ENCODE assay signal across 8 cellular contexts in the genomic region with DNA sequence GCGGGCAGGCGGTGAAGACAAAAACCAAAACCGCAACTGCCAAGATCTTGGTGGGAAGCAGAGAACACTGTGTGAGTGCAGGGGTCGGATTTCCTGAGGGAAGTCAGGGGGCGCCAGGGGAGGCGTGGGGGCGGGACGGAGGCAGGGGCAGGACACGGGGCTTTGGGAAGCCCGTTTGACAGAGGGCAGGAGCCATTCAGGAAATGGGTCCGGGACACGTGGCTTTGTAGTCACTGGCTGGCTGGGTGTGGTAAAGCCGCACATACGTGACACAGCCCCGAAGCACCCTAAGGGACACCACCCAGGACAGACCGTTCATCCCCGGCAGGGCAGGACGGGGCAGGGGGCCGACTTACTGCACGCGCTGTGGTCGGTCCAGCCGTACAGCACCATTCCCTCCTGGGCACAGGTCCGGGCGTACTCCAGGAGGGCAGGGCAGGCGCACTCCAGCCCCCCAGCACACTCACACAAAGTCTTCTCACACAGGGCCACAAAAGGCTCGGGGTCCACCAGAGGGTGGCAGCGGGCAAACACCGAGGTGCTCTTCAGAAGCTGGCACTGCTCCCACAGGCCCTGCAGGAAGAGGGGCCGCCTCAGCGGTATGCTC. TPM values are rescaled to one million over a fixed set of nuclear protein-coding genes. Genes with fewer than 3 reads are reported as not detected.
DNase-seq lines count a peak whose midpoint lies in the region; ATAC-seq, FAIRE-seq and TF ChIP-seq lines count a peak whose summit lies in the region.

No MANE protein-coding gene starts in this region.

- H3K4me3 ChIP-seq in HEK293 (ENCODE audit: low read depth, low read length), result no peak overlapping the region

- H3K27ac ChIP-seq in HEK293 (ENCODE audit: extremely low read depth, low read depth, low read length), result no peak overlapping the region

- no peak for TF ChIP-seq POLR2A in GM12892 (IDR thresholded peaks at IDR 0.05; ENCODE audit: low read depth, low read length)

- no peaks in the 10 kb centered on the region for H3K36me3 ChIP-seq in HEK293 (ENCODE audit: control insufficient read depth in 2 of 2, insufficient read depth in 1 of 2, low read length in 2 of 2)

- DNase-seq in activated T-cell treated with anti-CD3 and anti-CD28 coated beads for 48 hours (ENCODE audit: low read depth) (peak; percentile 42), iPS-NIHi11 (ENCODE audit: low spot score) (peak; percentile 63), A172 (ENCODE audit: low spot score) (no peak), GM12892 (ENCODE audit: insufficient read length) (no peak)
- peak; percentile 43 for DNase-seq in stimulated activated CD4-positive, alpha-beta T cell treated with anti-CD3 and anti-CD28 coated beads, Interleukin-4, amount 100 ng/mL, for 24 hours

- ATAC-seq in HG03460 (IDR thresholded peaks at IDR 0.05; ENCODE audit: unreplicated experiment) (no peak), GM21447 (IDR thresholded peaks at IDR 0.05; ENCODE audit: unreplicated experiment) (no peak)

- CTCF ChIA-PET in HEK293 (lab: Yijun Ruan, JAX), result interaction anchor here (0.7 to 1.5 kb wide), 2 partner anchors 154 to 210 kb away, joined by 4 to 5 read pairs; no protein-coding TSS in a partner anchor

- POLR2A ChIA-PET in HEK293 (lab: Yijun Ruan, JAX), result no interaction called here

- no peak for TF ChIP-seq CTCF in HEK293 (tag by site-specific recombination; IDR thresholded peaks at IDR 0.05)

- no peaks in the 10 kb centered on the region for H3K9me3 ChIP-seq in HEK293 (ENCODE audit: control insufficient read depth, insufficient read depth, low read depth, low read length)

- no peak for FAIRE-seq in GM12892 (lab: Jason Lieb, UNC)

- H3K4me1 ChIP-seq in HEK293 (ENCODE audit: control insufficient read depth, insufficient read depth, low read length), result no peaks in the 10 kb centered on the region

TF ChIP-seq in HEK293, 187 proteins besides CTCF, POLR2A, EP300 and RAD21:
- TF ChIP-seq ZNF701 (tag by site-specific recombination; IDR thresholded peaks at IDR 0.05) (no peak), SP7 (tag by site-specific recombination; IDR thresholded peaks at IDR 0.05) (no peak), ZFHX2 (tag by site-specific recombination; conservative IDR thresholded peaks at IDR 0.05) (peak; percentile 34), EGR2 (tag by site-specific recombination; IDR thresholded peaks at IDR 0.05; ENCODE audit: low read depth) (0 out of 2 replicates have a peak, but pooled peaks have one; percentile 30), ZNF155 (tag by site-specific recombination; IDR thresholded peaks at IDR 0.05) (no peak), ZFP37 (tag by site-specific recombination; IDR thresholded peaks at IDR 0.05) (no peak)
- TF ChIP-seq, protein P1, sequence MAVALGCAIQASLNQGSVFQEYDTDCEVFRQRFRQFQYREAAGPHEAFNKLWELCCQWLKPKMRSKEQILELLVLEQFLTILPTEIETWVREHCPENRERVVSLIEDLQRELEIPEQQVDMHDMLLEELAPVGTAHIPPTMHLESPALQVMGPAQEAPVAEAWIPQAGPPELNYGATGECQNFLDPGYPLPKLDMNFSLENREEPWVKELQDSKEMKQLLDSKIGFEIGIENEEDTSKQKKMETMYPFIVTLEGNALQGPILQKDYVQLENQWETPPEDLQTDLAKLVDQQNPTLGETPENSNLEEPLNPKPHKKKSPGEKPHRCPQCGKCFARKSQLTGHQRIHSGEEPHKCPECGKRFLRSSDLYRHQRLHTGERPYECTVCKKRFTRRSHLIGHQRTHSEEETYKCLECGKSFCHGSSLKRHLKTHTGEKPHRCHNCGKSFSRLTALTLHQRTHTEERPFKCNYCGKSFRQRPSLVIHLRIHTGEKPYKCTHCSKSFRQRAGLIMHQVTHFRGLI (tag by site-specific recombination; IDR thresholded peaks at IDR 0.05), result no peak
- TF ChIP-seq, protein P2, sequence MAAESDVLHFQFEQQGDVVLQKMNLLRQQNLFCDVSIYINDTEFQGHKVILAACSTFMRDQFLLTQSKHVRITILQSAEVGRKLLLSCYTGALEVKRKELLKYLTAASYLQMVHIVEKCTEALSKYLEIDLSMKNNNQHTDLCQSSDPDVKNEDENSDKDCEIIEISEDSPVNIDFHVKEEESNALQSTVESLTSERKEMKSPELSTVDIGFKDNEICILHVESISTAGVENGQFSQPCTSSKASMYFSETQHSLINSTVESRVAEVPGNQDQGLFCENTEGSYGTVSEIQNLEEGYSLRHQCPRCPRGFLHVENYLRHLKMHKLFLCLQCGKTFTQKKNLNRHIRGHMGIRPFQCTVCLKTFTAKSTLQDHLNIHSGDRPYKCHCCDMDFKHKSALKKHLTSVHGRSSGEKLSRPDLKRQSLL (tag by site-specific recombination; IDR thresholded peaks at IDR 0.05), result no peak

RNA-seq across cellular contexts. Expression of a gene that starts 49.4 kb away (rescaled TPM):
- 0.31 and 0.36 TPM in 2 replicates for total RNA-seq in A172 (2014; rRNA removed; shearing (Covaris generic))
- polyA plus RNA-seq in GM12892 (2012; ENCODE audit: missing spikeins), result not detected

Comparison
In these comparisons a context has a peak if more than half of its experiments do, and no peak if none do; other contexts are left out.
1. DNase-seq: peak in activated T-cell treated with anti-CD3 and anti-CD28 coated beads for 48 hours (single experiment), iPS-NIHi11 (single experiment) and stimulated activated CD4-positive, alpha-beta T cell treated with anti-CD3 and anti-CD28 coated beads, Interleukin-4, amount 100 ng/mL, for 24 hours (single experiment); none in A172 (single experiment) and GM12892 (single experiment).